Comparison of ENCODE assay signal across 15 cellular contexts in the genomic region with DNA sequence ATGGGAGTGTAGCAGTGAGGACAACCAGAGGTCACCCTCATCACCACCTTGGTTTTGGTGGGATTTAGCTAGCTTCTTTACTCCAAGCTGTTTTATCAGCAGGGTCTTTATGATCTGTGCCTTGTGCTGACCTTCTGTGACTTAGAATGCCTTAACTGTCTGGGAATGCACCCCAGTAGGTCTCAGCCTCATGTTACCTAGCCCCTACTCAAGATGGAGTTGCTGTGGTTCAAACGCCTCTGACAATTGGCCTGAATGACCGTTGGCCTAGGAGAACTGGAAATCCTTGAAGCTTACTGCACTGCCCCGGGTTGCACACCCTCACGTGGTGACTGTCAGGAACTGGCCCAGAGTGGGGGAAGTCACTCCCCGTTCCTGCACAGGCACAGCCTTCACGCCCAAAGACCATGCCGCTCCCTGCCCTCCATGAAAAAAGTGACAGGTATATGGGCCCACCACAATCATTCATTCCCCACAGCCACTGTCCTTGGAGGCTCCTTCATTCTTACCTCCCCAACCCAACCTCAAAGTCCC.
DNase-seq lines count a peak whose midpoint lies in the region; ATAC-seq, FAIRE-seq and TF ChIP-seq lines count a peak whose summit lies in the region.
"Had no signal": no experiment of that assay in that cellular context is flagged by ENCODE, and none has a peak within 500 bp of the region (broad histone marks: within the 10 kb centered on the region; RNA-seq: fewer than 3 reads in every experiment).

No MANE protein-coding gene starts in this region.

- in situ Hi-C loops in IMR-90 (cut with MboI; ENCODE audit: low sequenced_read_pairs): no loop called here

- H2BK5ac ChIP-seq in IMR-90 (ENCODE audit: low read depth, low read length, poor library complexity, severe bottlenecking) (no peak overlapping the region), trophoblast cell (ENCODE audit: low read depth, low read length, poor library complexity) (no peak overlapping the region)

- peaks cover 18% of the 10 kb centered on the region; the same call in 1 of the 2 replicates for H3K9me1 ChIP-seq in IMR-90 (ENCODE audit: insufficient read depth, low read length)

- CTCF ChIA-PET in IMR-90 (lab: Yijun Ruan, JAX): interaction anchor here (0.6 kb wide), 1 partner anchor 89 kb away, joined by 3 read pairs; no protein-coding TSS in a partner anchor

- H2AK9ac ChIP-seq in IMR-90 (replicated peaks; ENCODE audit: low read depth, low read length, poor library complexity): no peak overlapping the region

- TF ChIP-seq POLR2A in IMR-90 (IDR thresholded peaks at IDR 0.05; ENCODE audit: low read depth, low read length): no peak

- peak overlapping the region; percentile 43; the same call in 1 of the 2 replicates for H2AK5ac ChIP-seq in IMR-90 (ENCODE audit: low read depth, low read length)
- H2AK5ac ChIP-seq in trophoblast cell (ENCODE audit: low read length): no peak overlapping the region

- DNase-seq in IMR-90 (no peak), lower lobe of right lung (peak; percentile 6), trophoblast cell (no peak), D721Med (ENCODE audit: insufficient read length, low spot score) (no peak), DMS 273 treated with DMSO at 0.1 percent for 48 hours (lab: John Stamatoyannopoulos, UW) (no peak)
- DNase-seq: CD8-positive, alpha-beta T cell; COR-L47; DMS53; GF-D8; HCEC 1CT; HFFc6 had no signal

- no peak for FAIRE-seq in D721Med (lab: Jason Lieb, UNC)
- FAIRE-seq: A204.1, GM19239 had no signal

- H4K8ac ChIP-seq in IMR-90 (ENCODE audit: low read depth in 2 of 2, low read length in 2 of 2) (0 out of 4 replicates have a peak overlapping the region, but pooled peaks of 1 of the 2 experiments have one; percentile 5), trophoblast cell (ENCODE audit: low read depth, low read length) (no peak overlapping the region)

- BruUV-seq in IMR-90 (replicated peaks; lab: Mats Ljungman, UMichigan): no TSS peak

- H4K20me1 ChIP-seq in BLaER1: no peaks in the 10 kb centered on the region
- H4K20me1 ChIP-seq in IMR-90 (ENCODE audit: insufficient read depth, low read length): peaks cover 9% of the 10 kb centered on the region

- intact Hi-C loops in IMR-90 (cut with micrococcal nuclease) (no loop called here), lower lobe of right lung (cut with DNase I) (no loop called here)

- no peaks in the 10 kb centered on the region for H3K27me3 ChIP-seq in BLaER1
- H3K27me3 ChIP-seq in IMR-90 (ENCODE audit: control insufficient read depth, insufficient read depth, low read length): no peaks in the 10 kb centered on the region
- no peaks in the 10 kb centered on the region for H3K27me3 ChIP-seq in lower lobe of right lung (ENCODE audit: low read depth)
- no peaks in the 10 kb centered on the region for H3K27me3 ChIP-seq in trophoblast cell (ENCODE audit: insufficient read depth, low read length)

- H3K4me1 ChIP-seq in BLaER1 (peaks cover 100% of the 10 kb centered on the region), IMR-90 (ENCODE audit: control insufficient read depth, insufficient read depth, low read length) (peaks cover 9% of the 10 kb centered on the region), lower lobe of right lung (peaks cover 26% of the 10 kb centered on the region), trophoblast cell (ENCODE audit: control insufficient read depth in 1 of 2, insufficient read depth in 2 of 2, low read length in 2 of 2) (peaks cover 12 to 22% of the 10 kb centered on the region in 2 experiments)

- H4K5ac ChIP-seq in IMR-90 (ENCODE audit: low read depth, low read length): no peak overlapping the region

- H3K9me3 ChIP-seq in BLaER1 (no peaks in the 10 kb centered on the region), IMR-90 (ENCODE audit: control insufficient read depth, insufficient read depth, low read length) (no peaks in the 10 kb centered on the region), lower lobe of right lung (no peaks in the 10 kb centered on the region), trophoblast cell (ENCODE audit: insufficient read depth, low read depth, low read length) (no peaks in the 10 kb centered on the region)

- H2BK120ac ChIP-seq in IMR-90 (ENCODE audit: low read depth, low read length) (no peak overlapping the region), trophoblast cell (ENCODE audit: insufficient read depth, low read length, poor library complexity) (no peak overlapping the region)

- peaks cover 4% of the 10 kb centered on the region for H3K79me2 ChIP-seq in trophoblast cell (ENCODE audit: control insufficient read depth, insufficient read depth, low read length, poor library complexity)

- H2BK20ac ChIP-seq in IMR-90 (ENCODE audit: low read depth, low read length): no peak overlapping the region

- 100% methylated on average over 2 of the region's 7 CpGs; no CpG with 5 or more reads in 1 of the 2 experiments for WGBS in IMR-90 (ENCODE audit: extremely low coverage in 2 of 2, insufficient read length in 1 of 2), 2 experiments
- WGBS in trophoblast cell (ENCODE audit: extremely low coverage, insufficient coverage, insufficient read length): no CpG with 5 or more reads among the region's 7 CpGs

- POLR2A ChIA-PET in IMR-90 (lab: Charles Lee; ENCODE audit: unreplicated experiment): no interaction called here

- no peak overlapping the region for H4K12ac ChIP-seq in trophoblast cell (ENCODE audit: low read depth, low read length)

- peak overlapping the region; percentile 92 for H3K27ac ChIP-seq in BLaER1
- H3K27ac ChIP-seq in IMR-90 (ENCODE audit: insufficient read depth, low read length): no peak overlapping the region
- no peak overlapping the region for H3K27ac ChIP-seq in lower lobe of right lung
- H3K27ac ChIP-seq in trophoblast cell (ENCODE audit: low read depth, low read length): no peak overlapping the region

- no peak overlapping the region for H3K56ac ChIP-seq in IMR-90 (ENCODE audit: extremely low read depth, insufficient read depth, low read length)

- H2BK12ac ChIP-seq in trophoblast cell (ENCODE audit: low read length): peak overlapping the region; percentile 46

- H3K4ac ChIP-seq in IMR-90 (ENCODE audit: low read depth, low read length) (peak overlapping the region; percentile 5; the same call in 1 of the 2 replicates), trophoblast cell (ENCODE audit: low read depth, low read length) (no peak overlapping the region)

- no peak overlapping the region for H2AFZ ChIP-seq in IMR-90 (replicated peaks; ENCODE audit: low read length, poor library complexity)
- no peak overlapping the region for H2AFZ ChIP-seq in trophoblast cell (ENCODE audit: insufficient read depth, low read length, poor library complexity)

- H3K36me3 ChIP-seq in BLaER1: no peaks in the 10 kb centered on the region
- H3K36me3 ChIP-seq in IMR-90 (ENCODE audit: control insufficient read depth, insufficient read depth, low read length): peaks cover 14% of the 10 kb centered on the region
- no peaks in the 10 kb centered on the region for H3K36me3 ChIP-seq in lower lobe of right lung
- H3K36me3 ChIP-seq in trophoblast cell (ENCODE audit: control insufficient read depth in 1 of 2, insufficient read depth in 2 of 2, low read length in 2 of 2): no peaks in the 10 kb centered on the region

- H4K91ac ChIP-seq in IMR-90 (ENCODE audit: insufficient read depth, low read depth, low read length): no peak overlapping the region
- no peak overlapping the region for H4K91ac ChIP-seq in trophoblast cell (ENCODE audit: low read depth, low read length)

- H3K23ac ChIP-seq in IMR-90 (ENCODE audit: low read depth, low read length) (no peak overlapping the region), trophoblast cell (ENCODE audit: low read length) (no peak overlapping the region)

- TF ChIP-seq CTCF in IMR-90 (conservative IDR thresholded peaks at IDR 0.05; ENCODE audit: low read depth, low read length) (no peak), lower lobe of right lung (IDR thresholded peaks at IDR 0.05) (no peak), D721Med (IDR thresholded peaks at IDR 0.05; ENCODE audit: insufficient read depth, missing control alignments) (no peak)

- no peak overlapping the region for H2BK15ac ChIP-seq in IMR-90 (ENCODE audit: low read depth, low read length)

- H3K18ac ChIP-seq in IMR-90 (ENCODE audit: low read depth, low read length) (no peak overlapping the region), trophoblast cell (ENCODE audit: low read length) (no peak overlapping the region)

- dilution Hi-C loops in IMR-90 (cut with HindIII; ENCODE audit: low sequenced_read_pairs, unreplicated experiment): no loop called here

- H3K79me1 ChIP-seq in IMR-90 (ENCODE audit: low read depth in 1 of 2, low read length in 2 of 2) (peaks cover 4 to 34% of the 10 kb centered on the region in 2 experiments; a peak in 3 of 4 replicates), trophoblast cell (ENCODE audit: low read length) (peaks cover 21% of the 10 kb centered on the region)

- no peak overlapping the region for H3K4me3 ChIP-seq in BLaER1
- H3K4me3 ChIP-seq in IMR-90 (ENCODE audit: insufficient read depth, low read depth, low read length): no peak overlapping the region
- no peak overlapping the region for H3K4me3 ChIP-seq in lower lobe of right lung
- H3K4me3 ChIP-seq in trophoblast cell (ENCODE audit: low read depth, low read length): no peak overlapping the region

- H3K9ac ChIP-seq in BLaER1 (no peak overlapping the region), IMR-90 (ENCODE audit: low read depth, low read length) (no peak overlapping the region), trophoblast cell (ENCODE audit: low read length) (no peak overlapping the region)

- no peak for TF ChIP-seq RAD21 in IMR-90 (IDR thresholded peaks at IDR 0.05; ENCODE audit: low read length)

- H3K4me2 ChIP-seq in BLaER1 (peak overlapping the region; percentile 93), IMR-90 (ENCODE audit: low read depth, low read length) (no peak overlapping the region), trophoblast cell (ENCODE audit: low read length) (no peak overlapping the region)

- H3K14ac ChIP-seq in IMR-90 (replicated peaks; ENCODE audit: low read depth, low read length) (no peak overlapping the region), trophoblast cell (ENCODE audit: low read length) (no peak overlapping the region)

- ATAC-seq in IMR-90 (ENCODE audit: low read depth) (no peak), lower lobe of right lung (no peak), HG02571 (IDR thresholded peaks at IDR 0.05; ENCODE audit: unreplicated experiment) (no peak)
- ATAC-seq: CD8-positive, alpha-beta T cell had no signal

TF ChIP-seq in IMR-90, 13 proteins besides CTCF, POLR2A, EP300 and RAD21:
- TF ChIP-seq CEBPB (IDR thresholded peaks at IDR 0.05; ENCODE audit: low read depth, low read length): no peak
